In genomic region chr10:110829721-110830410, GRCh38 we compare ENCODE assay signal across 17 cellular contexts. TPM values are rescaled to one million over a fixed set of nuclear protein-coding genes. Genes with fewer than 3 reads are reported as not detected.
DNase-seq lines count a peak whose midpoint lies in the region; ATAC-seq and TF ChIP-seq lines count a peak whose summit lies in the region.
"Had no signal": no experiment of that assay in that cellular context is flagged by ENCODE, and none has a peak within 500 bp of the region (broad histone marks: within the 10 kb centered on the region; RNA-seq: fewer than 3 reads in every experiment).

No MANE protein-coding gene starts in this region.

- peak overlapping the region; percentile 57 for H3K27ac Mint-ChIP-seq in activated T-cell treated with anti-CD3 and anti-CD28 coated beads, Interleukin-2, amount 50 U/mL, for 72 hours
- no peak overlapping the region for H3K27ac Mint-ChIP-seq in activated B cell treated with CpG ODN at 0.5 μM for 24 hours
- H3K27ac Mint-ChIP-seq in stimulated activated memory B cell treated with anti-CD40 and anti-IgM and Interleukin-4, amounts not matched to agents 10 μg/mL and 1 μg/mL and 100 μg/mL, for 72 hours = peak overlapping the region; percentile 75
- H3K27ac Mint-ChIP-seq: GM23338 had no signal

- no peaks in the 10 kb centered on the region for H3K27me3 Mint-ChIP-seq in activated T-cell treated with anti-CD3 and anti-CD28 coated beads, Interleukin-2, amount 50 U/mL, for 72 hours (ENCODE audit: low read depth)
- no peaks in the 10 kb centered on the region for H3K27me3 Mint-ChIP-seq in activated B cell treated with CpG ODN at 0.5 μM for 24 hours
- H3K27me3 Mint-ChIP-seq in stimulated activated memory B cell treated with anti-CD40 and anti-IgM and Interleukin-4, amounts not matched to agents 10 μg/mL and 1 μg/mL and 100 μg/mL, for 72 hours = no peaks in the 10 kb centered on the region

- CTCF ChIA-PET in activated B cell treated with CpG ODN at 0.5 μM for 24 hours (lab: Charles Lee) = no interaction called here

- H3K9ac ChIP-seq in smooth muscle cell (ENCODE audit: low read depth) = no peak overlapping the region

- no peaks in the 10 kb centered on the region for H3K36me3 ChIP-seq in smooth muscle cell (ENCODE audit: low read depth)

- POLR2A ChIA-PET in activated B cell treated with CpG ODN at 0.5 μM for 24 hours (lab: Charles Lee) = interaction anchor here (0.8 to 1.1 kb wide), 2 partner anchors 12 to 16 kb away, joined by 3 to 5 read pairs; no protein-coding TSS in a partner anchor

- H3K4me2 ChIP-seq in smooth muscle cell = no peak overlapping the region
- H3K4me2 ChIP-seq: GM23338 had no signal

- no peaks in the 10 kb centered on the region for H3K9me3 Mint-ChIP-seq in activated T-cell treated with anti-CD3 and anti-CD28 coated beads, Interleukin-2, amount 50 U/mL, for 72 hours
- H3K9me3 Mint-ChIP-seq in activated B cell treated with CpG ODN at 0.5 μM for 24 hours = no peaks in the 10 kb centered on the region
- H3K9me3 Mint-ChIP-seq in stimulated activated memory B cell treated with anti-CD40 and anti-IgM and Interleukin-4, amounts not matched to agents 10 μg/mL and 1 μg/mL and 100 μg/mL, for 72 hours = no peaks in the 10 kb centered on the region
- H3K9me3 Mint-ChIP-seq: GM23338 had no signal

- H3K9me3 ChIP-seq in smooth muscle cell (replicated peaks; ENCODE audit: low read depth) = no peaks in the 10 kb centered on the region

- H2AFZ ChIP-seq in smooth muscle cell (ENCODE audit: low read depth) = no peak overlapping the region
- H2AFZ ChIP-seq: GM23338 had no signal

- H3K4me3 ChIP-seq in smooth muscle cell = no peak overlapping the region
- H3K4me3 ChIP-seq: GM23338 had no signal

- intact Hi-C loops in activated B cell treated with CpG ODN at 0.5 μM for 24 hours (cut with micrococcal nuclease) = no loop called here

- peaks cover 26% of the 10 kb centered on the region for H3K4me1 Mint-ChIP-seq in activated T-cell treated with anti-CD3 and anti-CD28 coated beads, Interleukin-2, amount 50 U/mL, for 72 hours (ENCODE audit: low read depth)
- peaks cover 26% of the 10 kb centered on the region for H3K4me1 Mint-ChIP-seq in activated B cell treated with CpG ODN at 0.5 μM for 24 hours
- peaks cover 37% of the 10 kb centered on the region for H3K4me1 Mint-ChIP-seq in stimulated activated memory B cell treated with anti-CD40 and anti-IgM and Interleukin-4, amounts not matched to agents 10 μg/mL and 1 μg/mL and 100 μg/mL, for 72 hours

- peaks cover 3% of the 10 kb centered on the region for H3F3A ChIP-seq in smooth muscle cell (ENCODE audit: low read depth)

- H3K27ac ChIP-seq in smooth muscle cell (ENCODE audit: low read depth) = no peak overlapping the region

- peaks cover 5% of the 10 kb centered on the region for H3K4me1 ChIP-seq in smooth muscle cell (ENCODE audit: low read depth)

- TF ChIP-seq CTCF in activated B cell treated with CpG ODN at 0.5 μM for 24 hours (IDR thresholded peaks at IDR 0.05) = no peak
- no peak for TF ChIP-seq CTCF in smooth muscle cell (IDR thresholded peaks at IDR 0.05; ENCODE audit: borderline replicate concordance, insufficient read depth, poor library complexity, severe bottlenecking)

- H3K79me2 ChIP-seq in smooth muscle cell (ENCODE audit: low read depth) = no peaks in the 10 kb centered on the region

- WGBS in smooth muscle cell (ENCODE audit: low lambda C conversion rate) = 81% methylated on average over 11 of the region's 11 CpGs

- H4K20me1 ChIP-seq in smooth muscle cell (ENCODE audit: low read depth) = no peaks in the 10 kb centered on the region

- no peak for DNase-seq in activated T-cell treated with anti-CD3 and anti-CD28 coated beads, Interleukin-2, amount 50 U/mL, for 72 hours
- DNase-seq in activated T-cell treated with anti-CD3 and anti-CD28 coated beads, Interleukin-2, amount 50 U/mL, for 48 hours = no peak
- no peak for DNase-seq in activated B cell treated with CpG ODN at 0.5 μM for 24 hours
- DNase-seq in germinal center (ENCODE audit: low spot score) = peak; percentile 30
- no peak for DNase-seq in COR-L47 (lab: John Stamatoyannopoulos, UW)
- no peak for DNase-seq in smooth muscle cell (lab: John Stamatoyannopoulos, UW; ENCODE audit: unreplicated experiment)
- DNase-seq: 8988T, C1 segment of cervical spinal cord, Karpas-422, MM.1S, NCI-H187 treated with DMSO at 0.1 percent for 48 hours, NCI-H2171 treated with DMSO at 0.1 percent for 48 hours, NCI-H774, SHP77 treated with DMSO at 0.1 percent for 48 hours had no signal

- H3K27me3 ChIP-seq in smooth muscle cell (ENCODE audit: low read depth) = no peaks in the 10 kb centered on the region

- H3K4me3 Mint-ChIP-seq in activated T-cell treated with anti-CD3 and anti-CD28 coated beads, Interleukin-2, amount 50 U/mL, for 72 hours = no peak overlapping the region
- no peak overlapping the region for H3K4me3 Mint-ChIP-seq in activated B cell treated with CpG ODN at 0.5 μM for 24 hours
- no peak overlapping the region for H3K4me3 Mint-ChIP-seq in stimulated activated memory B cell treated with anti-CD40 and anti-IgM and Interleukin-4, amounts not matched to agents 10 μg/mL and 1 μg/mL and 100 μg/mL, for 72 hours
- H3K4me3 Mint-ChIP-seq: GM23338 had no signal

- H3K36me3 Mint-ChIP-seq in activated T-cell treated with anti-CD3 and anti-CD28 coated beads, Interleukin-2, amount 50 U/mL, for 72 hours (ENCODE audit: insufficient read depth in 2 of 2) = no peaks in the 10 kb centered on the region
- no peaks in the 10 kb centered on the region for H3K36me3 Mint-ChIP-seq in activated B cell treated with CpG ODN at 0.5 μM for 24 hours (ENCODE audit: low read depth)
- no peaks in the 10 kb centered on the region for H3K36me3 Mint-ChIP-seq in stimulated activated memory B cell treated with anti-CD40 and anti-IgM and Interleukin-4, amounts not matched to agents 10 μg/mL and 1 μg/mL and 100 μg/mL, for 72 hours

- no peak for ATAC-seq in activated T-cell treated with anti-CD3 and anti-CD28 coated beads, Interleukin-2, amount 50 U/mL, for 72 hours (replicated peaks in 1 of 2)
- ATAC-seq in activated B cell treated with CpG ODN at 0.5 μM for 24 hours (ENCODE audit: low read depth) (peak; percentile 66), HG03521 (IDR thresholded peaks at IDR 0.05; ENCODE audit: unreplicated experiment) (no peak)
- peak; percentile 63 for ATAC-seq in stimulated activated memory B cell treated with anti-CD40 and anti-IgM and Interleukin-4, amounts not matched to agents 10 μg/mL and 1 μg/mL and 100 μg/mL, for 72 hours
- ATAC-seq: GM23338 had no signal

RNA-seq across cellular contexts. Expression of gene PDCD4, which starts 41.9 kb away (rescaled TPM):
- total RNA-seq in activated T-cell treated with anti-CD3 and anti-CD28 coated beads, Interleukin-2, amount 50 U/mL, for 72 hours = 100 to 1,000 TPM; 340 to 386 TPM
- 143 and 145 TPM in 2 replicates for total RNA-seq in activated B cell treated with CpG ODN at 0.5 μM for 24 hours
- 67.0 and 73.5 TPM in 2 replicates for total RNA-seq in smooth muscle cell
- 124 and 141 TPM in 2 replicates for polyA plus RNA-seq in smooth muscle cell

Comparison
In these comparisons a context has a peak if more than half of its experiments do, and no peak if none do; other contexts are left out.
1. ATAC-seq: peak in activated B cell treated with CpG ODN at 0.5 μM for 24 hours (single experiment) and stimulated activated memory B cell treated with anti-CD40 and anti-IgM and Interleukin-4, amounts not matched to agents 10 μg/mL and 1 μg/mL and 100 μg/mL, for 72 hours (single experiment); none in activated T-cell treated with anti-CD3 and anti-CD28 coated beads, Interleukin-2, amount 50 U/mL, for 72 hours (0 of 2) and HG03521 (single experiment).